ENCODE assay signal across 19 cellular contexts in the genomic region with DNA sequence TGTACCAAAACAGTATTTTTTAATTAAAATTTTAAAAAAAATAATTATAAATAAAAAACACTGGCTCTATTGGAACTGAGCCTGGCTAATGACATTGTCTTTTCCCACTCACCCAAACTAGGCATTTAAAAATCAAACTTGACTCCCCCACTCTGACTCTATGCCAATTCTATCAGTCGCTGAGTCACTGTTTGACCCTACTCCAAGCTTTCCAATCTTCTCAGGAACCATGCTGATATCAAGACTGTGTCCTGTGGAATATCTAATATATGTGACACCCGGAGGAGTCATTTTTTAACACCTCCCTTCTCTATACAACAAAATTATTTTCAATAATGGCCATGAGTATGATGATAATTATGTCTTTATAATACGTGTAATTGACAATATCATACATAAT.
A peak's percentile ranks its signal among the peaks of the same experiment; 100 is the strongest.
DNase-seq lines count a peak whose midpoint lies in the region; ATAC-seq, FAIRE-seq and TF ChIP-seq lines count a peak whose summit lies in the region.
"Had no signal": no experiment of that assay in that cellular context is flagged by ENCODE, and none has a peak within 500 bp of the region (broad histone marks: within the 10 kb centered on the region; RNA-seq: fewer than 3 reads in every experiment).

No MANE protein-coding gene starts in this region.

- H3K4me2 ChIP-seq in neural progenitor cell: no peak overlapping the region

- ATAC-seq in Right ventricle myocardium superior (ENCODE audit: poor library complexity) (peak; percentile 75), body of pancreas (peak; percentile 66), left cardiac atrium (peak; percentile 62 to 71)
- ATAC-seq: K562 had no signal

- TF ChIP-seq POLR2A in body of pancreas (IDR thresholded peaks at IDR 0.05): no peak

- H3F3A ChIP-seq in neural progenitor cell (ENCODE audit: low read depth): peaks cover 3% of the 10 kb centered on the region

- no peaks in the 10 kb centered on the region for H3K79me2 ChIP-seq in neural progenitor cell (ENCODE audit: low read depth)

- peaks cover 3% of the 10 kb centered on the region for H3K27me3 Mint-ChIP-seq in neural progenitor cell (ENCODE audit: insufficient read depth, low read depth)
- H3K27me3 Mint-ChIP-seq: CD4-positive, alpha-beta T cell had no signal

- no peak overlapping the region for H2AFZ ChIP-seq in neural progenitor cell (replicated peaks)

- intact Hi-C loops in Right ventricle myocardium superior (cut with DNase I) (no loop called here), cardiac septum (cut with DNase I) (loop anchor here (5.0 kb wide), 1 partner anchor 33 kb away; no protein-coding TSS in a partner anchor), body of pancreas (cut with DNase I) (no loop called here), left cardiac atrium (cut with DNase I) (no loop called here)

- DNase-seq in Right ventricle myocardium superior (no peak), cardiac septum (ENCODE audit: low spot score) (no peak), body of pancreas (peak in 2 of 4 donors; percentile 17 to 31), left cardiac atrium (no peak), small intestine (no peak), neural progenitor cell (ENCODE audit: low spot score) (no peak), HuH-7.5 (ENCODE audit: low spot score) (no peak)
- DNase-seq: BE2C; Caco-2; CD4-positive, alpha-beta T cell; NCI-H1105 treated with DMSO at 0.1 percent for 48 hours; NCI-H1694; NCI-H2081 treated with DMSO at 0.1 percent for 48 hours; NCI-H748 treated with DMSO at 0.1 percent for 48 hours; OCI-M1; SIG-M5 had no signal

- H3K4me3 Mint-ChIP-seq in neural progenitor cell: no peak overlapping the region
- H3K4me3 Mint-ChIP-seq: CD4-positive, alpha-beta T cell had no signal

- no peak overlapping the region for H3K27ac ChIP-seq in body of pancreas
- no peak overlapping the region for H3K27ac ChIP-seq in small intestine (ENCODE audit: low read depth in 1 of 2, low read length in 1 of 2)
- no peak overlapping the region for H3K27ac ChIP-seq in neural progenitor cell

- H3K36me3 Mint-ChIP-seq in neural progenitor cell: no peaks in the 10 kb centered on the region

- no peak overlapping the region for H3K9ac ChIP-seq in neural progenitor cell

- TF ChIP-seq CTCF in body of pancreas (IDR thresholded peaks at IDR 0.05): no peak
- TF ChIP-seq CTCF in neural progenitor cell (IDR thresholded peaks at IDR 0.05): no peak

- H3K4me1 ChIP-seq in body of pancreas (peaks cover 5% of the 10 kb centered on the region), small intestine (ENCODE audit: control insufficient read depth in 2 of 2, insufficient read depth in 1 of 2, low read depth in 1 of 2, low read length in 1 of 2) (no peaks in the 10 kb centered on the region), neural progenitor cell (peaks cover 11% of the 10 kb centered on the region)
- H3K4me1 ChIP-seq: Caco-2, HAP-1 had no signal

- H3K4me1 Mint-ChIP-seq in neural progenitor cell: peaks cover 2% of the 10 kb centered on the region

- H3K27me3 ChIP-seq in body of pancreas (no peaks in the 10 kb centered on the region), small intestine (ENCODE audit: control insufficient read depth in 2 of 2, insufficient read depth in 2 of 2, low read length in 2 of 2) (no peaks in the 10 kb centered on the region), neural progenitor cell (no peaks in the 10 kb centered on the region)
- H3K27me3 ChIP-seq: BE2C had no signal

- WGBS in body of pancreas, 2 donors: 34 to 48% methylated on average over 3 of the region's 3 CpGs
- 69 to 81% (median 78%) methylated on average over 3 of the region's 3 CpGs for WGBS in small intestine, 3 donors

- H3K27ac Mint-ChIP-seq in neural progenitor cell: no peak overlapping the region
- H3K27ac Mint-ChIP-seq: CD4-positive, alpha-beta T cell had no signal

- H3K4me3 ChIP-seq in body of pancreas: no peak overlapping the region
- H3K4me3 ChIP-seq in small intestine (ENCODE audit: low read depth in 1 of 2, low read length in 2 of 2): no peak overlapping the region
- no peak overlapping the region for H3K4me3 ChIP-seq in neural progenitor cell
- H3K4me3 ChIP-seq: HAP-1, K562 had no signal

- H3K9me3 ChIP-seq in body of pancreas (no peaks in the 10 kb centered on the region), small intestine (ENCODE audit: control insufficient read depth, low read depth) (peaks cover 2% of the 10 kb centered on the region), neural progenitor cell (ENCODE audit: low read depth) (no peaks in the 10 kb centered on the region)
- H3K9me3 ChIP-seq: BE2C, Caco-2, HAP-1 had no signal

- no peaks in the 10 kb centered on the region for H3K36me3 ChIP-seq in body of pancreas (replicated peaks in 1 of 2; ENCODE audit: insufficient read depth in 1 of 2, low read depth in 2 of 2)
- no peaks in the 10 kb centered on the region for H3K36me3 ChIP-seq in small intestine (ENCODE audit: control insufficient read depth in 2 of 2, insufficient read depth in 2 of 2, low read length in 2 of 2)
- no peaks in the 10 kb centered on the region for H3K36me3 ChIP-seq in neural progenitor cell
- H3K36me3 ChIP-seq: BE2C, HAP-1 had no signal

- no peak for FAIRE-seq in small intestine (lab: Jason Lieb, UNC)
- FAIRE-seq: G401.6, K562 had no signal

- peaks cover 12% of the 10 kb centered on the region for H3K9me3 Mint-ChIP-seq in neural progenitor cell
- H3K9me3 Mint-ChIP-seq: CD4-positive, alpha-beta T cell had no signal

- no peaks in the 10 kb centered on the region for H4K20me1 ChIP-seq in neural progenitor cell (ENCODE audit: low read depth)
